ENCODE assay signal across 8 cellular contexts in genomic region chr12:13101854-13102375, GRCh38. TPM values are rescaled to one million over a fixed set of nuclear protein-coding genes. Genes with fewer than 3 reads are reported as not detected.
A peak's percentile ranks its signal among the peaks of the same experiment; 100 is the strongest.
DNase-seq lines count a peak whose midpoint lies in the region; ATAC-seq, FAIRE-seq and TF ChIP-seq lines count a peak whose summit lies in the region.

No MANE protein-coding gene starts in this region.

- ATAC-seq in left cardiac atrium (no peak), mucosa of descending colon (peak; percentile 64)

- no peaks in the 10 kb centered on the region for H3K9me3 ChIP-seq in left ventricle myocardium inferior (replicated peaks)
- no peaks in the 10 kb centered on the region for H3K9me3 ChIP-seq in colonic mucosa
- no peaks in the 10 kb centered on the region for H3K9me3 ChIP-seq in mucosa of descending colon

- H3K4me3 ChIP-seq in left ventricle myocardium inferior (peak overlapping the region; percentile 70), colonic mucosa (peak overlapping the region; percentile 45), mucosa of descending colon (no peak overlapping the region)

- peak; percentile 88 for FAIRE-seq in urothelium cell line (lab: Jason Lieb, UNC)

- peak overlapping the region; percentile 69 to 83 for H3K9ac ChIP-seq in colonic mucosa (ENCODE audit: low read depth in 2 of 2, low read length in 2 of 2)

- TF ChIP-seq CTCF in left ventricle myocardium inferior (IDR thresholded peaks at IDR 0.05; ENCODE audit: borderline replicate concordance), result no peak
- no peak for TF ChIP-seq CTCF in colonic mucosa (IDR thresholded peaks at IDR 0.05)
- no peak for TF ChIP-seq CTCF in mucosa of descending colon (IDR thresholded peaks at IDR 0.05)

- intact Hi-C loops in left ventricle myocardium inferior (cut with micrococcal nuclease) (loop anchor here (5.0 kb wide), 1 partner anchor 100 kb away; no protein-coding TSS in a partner anchor), left cardiac atrium (cut with DNase I) (no loop called here), colonic mucosa (cut with DNase I) (loop anchor here (5.0 kb wide), 1 partner anchor 95 kb away; the partner anchor contains the start of gene EMP1), mucosa of descending colon (cut with DNase I, micrococcal nuclease) (loop anchor here in 1 of 2 donors (5.0 kb wide), 1 partner anchor 95 kb away; the partner anchor contains the start of gene EMP1)

- peaks cover 52% of the 10 kb centered on the region for H3K4me1 ChIP-seq in left ventricle myocardium inferior
- H3K4me1 ChIP-seq in colonic mucosa, result peaks cover 27% of the 10 kb centered on the region
- H3K4me1 ChIP-seq in mucosa of descending colon (ENCODE audit: low read depth), result peaks cover 25% of the 10 kb centered on the region

- H3K36me3 ChIP-seq in left ventricle myocardium inferior (no peaks in the 10 kb centered on the region), colonic mucosa (no peaks in the 10 kb centered on the region), mucosa of descending colon (ENCODE audit: low read depth) (no peaks in the 10 kb centered on the region)

- DNase-seq in left ventricle myocardium inferior, result no peak
- DNase-seq in left cardiac atrium, result no peak
- peak; percentile 68 for DNase-seq in SW480 (ENCODE audit: low spot score)
- peak; percentile 61 for DNase-seq in colonic mucosa
- no peak for DNase-seq in mucosa of descending colon
- DNase-seq in urothelium cell line (ENCODE audit: low spot score), result peak; percentile 49
- DNase-seq in hippocampal formation (lab: John Stamatoyannopoulos, UW), result no peak
- no peak for DNase-seq in NCI-H526 treated with DMSO at 0.1 percent for 48 hours (lab: John Stamatoyannopoulos, UW)

- no peaks in the 10 kb centered on the region for H3K27me3 ChIP-seq in left ventricle myocardium inferior (ENCODE audit: low read depth)
- no peaks in the 10 kb centered on the region for H3K27me3 ChIP-seq in colonic mucosa

- peak overlapping the region; percentile 93 for H3K27ac ChIP-seq in left ventricle myocardium inferior (replicated peaks)
- H3K27ac ChIP-seq in colonic mucosa, result peak overlapping the region; percentile 82

RNA-seq across cellular contexts. Expression of gene GSG1, which starts 1.6 kb away (rescaled TPM):
- not detected for total RNA-seq in left ventricle myocardium inferior
- total RNA-seq in left cardiac atrium, result not detected
- not detected for total RNA-seq in colonic mucosa
- total RNA-seq in mucosa of descending colon, result not detected

RNA-seq across cellular contexts. Expression of gene FAM234B, which starts 57.7 kb away (rescaled TPM):
- total RNA-seq in left ventricle myocardium inferior (1.8 TPM), left cardiac atrium (1 to 10 TPM; 3.7 to 3.8 TPM), colonic mucosa (1 to 10 TPM; 1.5 to 2.0 TPM), mucosa of descending colon (1 to 10 TPM; 1.4 to 3.4 (median 1.9) TPM)

Comparison
In these comparisons a context has a peak if more than half of its experiments do, and no peak if none do; other contexts are left out.
1. intact Hi-C loops: an anchor here in left ventricle myocardium inferior (5.0 kb wide) and colonic mucosa (5.0 kb wide); none called in left cardiac atrium.
2. DNase-seq: peak in SW480 (single experiment), colonic mucosa (single experiment) and urothelium cell line (single experiment); none in left ventricle myocardium inferior (single experiment), left cardiac atrium (single experiment), mucosa of descending colon (0 of 3), hippocampal formation (0 of 2) and NCI-H526 treated with DMSO at 0.1 percent for 48 hours (single experiment).